ENCODE assay signal across 11 cellular contexts in the genomic region with DNA sequence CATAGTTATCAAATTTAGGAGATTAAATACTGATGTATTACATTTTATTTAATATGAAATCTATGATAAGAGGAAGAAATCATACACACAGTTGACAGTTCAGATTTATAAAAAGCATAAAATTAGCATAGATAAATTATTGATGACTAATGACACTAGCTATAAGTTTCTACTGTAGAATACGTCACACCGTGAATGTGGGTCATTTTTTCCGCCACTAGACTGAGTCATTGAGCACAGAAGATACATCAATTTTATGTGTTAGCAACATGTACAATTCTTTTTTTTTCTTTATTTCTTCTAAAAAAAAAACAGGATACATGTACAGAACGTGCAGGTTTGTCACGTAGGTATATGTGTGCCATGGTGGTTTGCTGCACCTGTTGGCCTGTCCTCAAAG. TPM values are rescaled to one million over a fixed set of nuclear protein-coding genes. Genes with fewer than 3 reads are reported as not detected.
A peak's percentile ranks its signal among the peaks of the same experiment; 100 is the strongest.
DNase-seq lines count a peak whose midpoint lies in the region; ATAC-seq and TF ChIP-seq lines count a peak whose summit lies in the region.
"Had no signal": no experiment of that assay in that cellular context is flagged by ENCODE, and none has a peak within 500 bp of the region (broad histone marks: within the 10 kb centered on the region; RNA-seq: fewer than 3 reads in every experiment).

No MANE protein-coding gene starts in this region.

- H3K4me1 ChIP-seq in A673 (ENCODE audit: insufficient read depth, low read length, poor library complexity, severe bottlenecking), result no peaks in the 10 kb centered on the region
- H3K4me1 ChIP-seq: parathyroid adenoma had no signal

- no peak overlapping the region for H3K4me3 ChIP-seq in skeletal muscle cell (ENCODE audit: low read depth, low read length)
- no peak overlapping the region for H3K4me3 ChIP-seq in A673 (ENCODE audit: low read depth, low read length, poor library complexity, severe bottlenecking)

- CTCF ChIA-PET in A673 (lab: Charles Lee), result interaction anchor here (0.7 kb wide), 2 partner anchors 33 to 137 kb away, joined by 3 read pairs; no protein-coding TSS in a partner anchor

- no peaks in the 10 kb centered on the region for H3K36me3 ChIP-seq in A673 (ENCODE audit: insufficient read depth, low read length, poor library complexity, severe bottlenecking)

- H3K9me3 ChIP-seq in A673 (ENCODE audit: low read depth, low read length, poor library complexity, severe bottlenecking), result no peaks in the 10 kb centered on the region

- POLR2A ChIA-PET in A673 (lab: Charles Lee; ENCODE audit: low non-redundant PET), result interaction anchor here (0.7 kb wide), 1 partner anchor 33 kb away, joined by 6 read pairs; no protein-coding TSS in a partner anchor

- no TSS peak for BruUV-seq in A673 (replicated peaks; lab: Mats Ljungman, UMichigan)

- DNase-seq in activated T-cell treated with anti-CD3 and anti-CD28 coated beads for 24 hours (ENCODE audit: low read depth), result peak; percentile 62
- no peak for DNase-seq in activated T-cell treated with anti-CD3 and anti-CD28 coated beads, Interleukin-2, amount 50 U/mL, for 1 hour
- DNase-seq in activated T-cell treated with anti-CD3 and anti-CD28 coated beads for 4 hours, result peak; percentile 64
- peak; percentile 24 for DNase-seq in skeletal muscle cell (ENCODE audit: low read depth)
- peak; percentile 14 to 49 for DNase-seq in stimulated activated CD8-positive, alpha-beta memory T cell treated with anti-CD3 and anti-CD28 coated beads, Interleukin-7, amount 100 ng/mL, for 48 hours (ENCODE audit: extremely low read depth in 1 of 2, low read depth in 1 of 2)
- no peak for DNase-seq in A673 (ENCODE audit: low spot score)
- DNase-seq in NCI-H1105 (lab: John Stamatoyannopoulos, UW), result no peak
- DNase-seq: DND-41, NCI-H1930 had no signal

- H3K27me3 ChIP-seq in A673 (replicated peaks; ENCODE audit: insufficient read depth, low read depth, low read length, poor library complexity), result no peaks in the 10 kb centered on the region

- TF ChIP-seq CTCF in A673 (conservative IDR thresholded peaks at IDR 0.05; ENCODE audit: low read depth, low read length), result no peak

- ATAC-seq in HG03139 (IDR thresholded peaks at IDR 0.05; ENCODE audit: unreplicated experiment), result no peak

- no peak overlapping the region for H3K27ac ChIP-seq in A673 (ENCODE audit: low read depth, low read length, poor library complexity, severe bottlenecking)
- H3K27ac ChIP-seq: parathyroid adenoma had no signal

- intact Hi-C loops in A673 (cut with micrococcal nuclease; ENCODE audit: unreplicated experiment), result no loop called here

RNA-seq across cellular contexts. Expression of a gene that starts 22.2 kb away (rescaled TPM):
- total RNA-seq in A673 (2021), result 226 and 241 TPM in 2 replicates

RNA-seq across cellular contexts. Expression of a gene that starts 32.3 kb away (rescaled TPM):
- 76.5 and 76.7 TPM in 2 replicates for total RNA-seq in A673 (2021)

RNA-seq across cellular contexts. Expression of a gene that starts 40.1 kb away (rescaled TPM):
- 283 and 295 TPM in 2 replicates for total RNA-seq in A673 (2021)

Comparison
In these comparisons a context has a peak if more than half of its experiments do, and no peak if none do; other contexts are left out.
1. DNase-seq: peak in activated T-cell treated with anti-CD3 and anti-CD28 coated beads for 24 hours (single experiment), activated T-cell treated with anti-CD3 and anti-CD28 coated beads for 4 hours (single experiment), skeletal muscle cell (single experiment) and stimulated activated CD8-positive, alpha-beta memory T cell treated with anti-CD3 and anti-CD28 coated beads, Interleukin-7, amount 100 ng/mL, for 48 hours (2 of 2); none in activated T-cell treated with anti-CD3 and anti-CD28 coated beads, Interleukin-2, amount 50 U/mL, for 1 hour (single experiment), A673 (single experiment) and NCI-H1105 (single experiment).